22 cellular contexts compared by ENCODE assay signal in genomic region chr16:89024546-89024945, GRCh38. TPM values are rescaled to one million over a fixed set of nuclear protein-coding genes. Genes with fewer than 3 reads are reported as not detected.
A peak's percentile ranks its signal among the peaks of the same experiment; 100 is the strongest.
DNase-seq lines count a peak whose midpoint lies in the region; ATAC-seq and TF ChIP-seq lines count a peak whose summit lies in the region.
"Had no signal": no experiment of that assay in that cellular context is flagged by ENCODE, and none has a peak within 500 bp of the region (broad histone marks: within the 10 kb centered on the region; RNA-seq: fewer than 3 reads in every experiment).

No MANE protein-coding gene starts in this region.

- H3K36me3 Mint-ChIP-seq in activated CD4-positive, alpha-beta T cell treated with anti-CD3 and anti-CD28 coated beads, Interleukin-2, amount 10 ng/mL, durations not matched to agents 24 days and 14 days (ENCODE audit: low read depth): peaks cover 15% of the 10 kb centered on the region

- no peak overlapping the region for H3K4me3 Mint-ChIP-seq in activated CD4-positive, alpha-beta T cell treated with anti-CD3 and anti-CD28 coated beads, Interleukin-2, amount 10 ng/mL, durations not matched to agents 24 days and 14 days

- no peaks in the 10 kb centered on the region for H3K27me3 Mint-ChIP-seq in activated CD4-positive, alpha-beta T cell treated with anti-CD3 and anti-CD28 coated beads, Interleukin-2, amount 10 ng/mL, durations not matched to agents 24 days and 14 days

- 87% methylated on average over 8 of the region's 8 CpGs for WGBS in right cardiac atrium
- WGBS in aorta, 2 donors: 82 to 83% methylated on average over 8 of the region's 8 CpGs
- WGBS in psoas muscle, 3 donors: 81 to 82% (median 82%) methylated on average over 8 of the region's 8 CpGs

- peaks cover 3% of the 10 kb centered on the region for H3K9me3 ChIP-seq in right cardiac atrium (ENCODE audit: control insufficient read depth, low read length)
- H3K9me3 ChIP-seq in right atrium auricular region: peaks cover 0 to 23% of the 10 kb centered on the region in 2 donors
- H3K9me3 ChIP-seq in mucosa of descending colon: peaks cover 4% of the 10 kb centered on the region
- peaks cover 7% of the 10 kb centered on the region for H3K9me3 ChIP-seq in aorta (ENCODE audit: control insufficient read depth, low read length)
- peaks cover 9% of the 10 kb centered on the region for H3K9me3 ChIP-seq in psoas muscle
- H3K9me3 ChIP-seq: Caco-2, HAP-1, MG63 had no signal

- H3K4me3 ChIP-seq in right cardiac atrium (ENCODE audit: low read length) (no peak overlapping the region), right atrium auricular region (no peak overlapping the region), mucosa of descending colon (no peak overlapping the region), aorta (ENCODE audit: low read length in 2 of 2) (no peak overlapping the region), psoas muscle (no peak overlapping the region)
- H3K4me3 ChIP-seq: GM12878, HAP-1, MG63 had no signal

- intact Hi-C loops in activated CD4-positive, alpha-beta T cell treated with anti-CD3 and anti-CD28 coated beads, Interleukin-2, amount 10 ng/mL, durations not matched to agents 24 days and 14 days (cut with micrococcal nuclease): no loop called here
- intact Hi-C loops in right cardiac atrium (cut with DNase I): no loop called here
- intact Hi-C loops in mucosa of descending colon (cut with DNase I, micrococcal nuclease): no loop called here
- intact Hi-C loops in aorta (cut with DNase I): no loop called here
- intact Hi-C loops in psoas muscle (cut with DNase I): no loop called here

- H3K9me3 Mint-ChIP-seq in activated CD4-positive, alpha-beta T cell treated with anti-CD3 and anti-CD28 coated beads, Interleukin-2, amount 10 ng/mL, durations not matched to agents 24 days and 14 days: peaks cover 21% of the 10 kb centered on the region

- H3K27ac ChIP-seq in right cardiac atrium (ENCODE audit: low read length): no peak overlapping the region
- H3K27ac ChIP-seq in right atrium auricular region: no peak overlapping the region
- no peak overlapping the region for H3K27ac ChIP-seq in aorta (ENCODE audit: low read depth in 1 of 2, low read length in 2 of 2)
- H3K27ac ChIP-seq in psoas muscle: no peak overlapping the region
- H3K27ac ChIP-seq: C4-2B, KMS-11, RWPE1 had no signal

- no peak for DNase-seq in activated CD4-positive, alpha-beta T cell treated with anti-CD3 and anti-CD28 coated beads, Interleukin-2, amount 10 ng/mL, durations not matched to agents 24 days and 14 days
- no peak for DNase-seq in activated CD4-positive, alpha-beta T cell treated with anti-CD3 and anti-CD28 coated beads, Interleukin-2, amount 50 U/mL, for 1 hour
- peak in 2 of 3 donors; percentile 3 to 16 for DNase-seq in right cardiac atrium
- no peak for DNase-seq in right atrium auricular region (ENCODE audit: low spot score)
- DNase-seq in mucosa of descending colon: peak in 2 of 3 donors; percentile 7 to 30
- DNase-seq in aorta: peak; percentile 9 to 44
- DNase-seq in SW 1271 (lab: John Stamatoyannopoulos, UW): no peak
- no peak for DNase-seq in psoas muscle
- DNase-seq: Caco-2; DMS79; MG63; NCI-H1105; NCI-H187 treated with DMSO at 0.1 percent for 48 hours; NCI-H510A treated with DMSO at 0.1 percent for 48 hours; NK-92 treated with Interleukin-12 subunit alpha and Interleukin-12 subunit beta, amount 100 ng/mL, for 24 hours; OCI-M1 had no signal

- H3K4me1 ChIP-seq in right cardiac atrium (ENCODE audit: control insufficient read depth, insufficient read depth, low read length): no peaks in the 10 kb centered on the region
- H3K4me1 ChIP-seq in right atrium auricular region: no peaks in the 10 kb centered on the region
- no peaks in the 10 kb centered on the region for H3K4me1 ChIP-seq in mucosa of descending colon (ENCODE audit: low read depth)
- no peaks in the 10 kb centered on the region for H3K4me1 ChIP-seq in aorta (ENCODE audit: control insufficient read depth in 1 of 2, insufficient read depth in 2 of 2, low read length in 2 of 2)
- H3K4me1 ChIP-seq in psoas muscle: no peaks in the 10 kb centered on the region
- H3K4me1 ChIP-seq: Caco-2, HAP-1 had no signal

- no peak for TF ChIP-seq CTCF in right atrium auricular region (IDR thresholded peaks at IDR 0.05)
- TF ChIP-seq CTCF in mucosa of descending colon (IDR thresholded peaks at IDR 0.05): no peak
- TF ChIP-seq CTCF in psoas muscle (IDR thresholded peaks at IDR 0.05): no peak

- peaks cover 19% of the 10 kb centered on the region for H3K4me1 Mint-ChIP-seq in activated CD4-positive, alpha-beta T cell treated with anti-CD3 and anti-CD28 coated beads, Interleukin-2, amount 10 ng/mL, durations not matched to agents 24 days and 14 days

- H3K36me3 ChIP-seq in right atrium auricular region (no peaks in the 10 kb centered on the region), mucosa of descending colon (ENCODE audit: low read depth) (no peaks in the 10 kb centered on the region), aorta (ENCODE audit: control insufficient read depth in 1 of 2, insufficient read depth in 2 of 2, low read length in 1 of 2) (no peaks in the 10 kb centered on the region), psoas muscle (ENCODE audit: insufficient read depth in 1 of 2, low read depth in 1 of 2) (no peaks in the 10 kb centered on the region)
- H3K36me3 ChIP-seq: HAP-1, MG63 had no signal

- H3K27ac Mint-ChIP-seq in activated CD4-positive, alpha-beta T cell treated with anti-CD3 and anti-CD28 coated beads, Interleukin-2, amount 10 ng/mL, durations not matched to agents 24 days and 14 days: peak overlapping the region; percentile 60

- no peaks in the 10 kb centered on the region for H3K27me3 ChIP-seq in right cardiac atrium (ENCODE audit: control insufficient read depth, insufficient read depth)
- H3K27me3 ChIP-seq in right atrium auricular region: no peaks in the 10 kb centered on the region
- no peaks in the 10 kb centered on the region for H3K27me3 ChIP-seq in aorta (ENCODE audit: control insufficient read depth in 1 of 2, insufficient read depth in 2 of 2, low read length in 1 of 2)
- peaks cover 0 to 75% (median 15%) of the 10 kb centered on the region in 3 donors for H3K27me3 ChIP-seq in psoas muscle (ENCODE audit: insufficient read depth in 3 of 3, low read length in 2 of 3)
- H3K27me3 ChIP-seq: MG63 had no signal

- ATAC-seq in right cardiac atrium (no peak), mucosa of descending colon (no peak), aorta (ENCODE audit: low FRiP score) (no peak), psoas muscle (no peak)
- ATAC-seq: GM12878 had no signal

RNA-seq across cellular contexts. Expression of gene CBFA2T3, which starts 47.5 kb away (rescaled TPM):
- not detected in 2 replicates for total RNA-seq in activated CD4-positive, alpha-beta T cell treated with anti-CD3 and anti-CD28 coated beads, Interleukin-2, amount 10 ng/mL, durations not matched to agents 24 days and 14 days
- total RNA-seq in right cardiac atrium (1 to 10 TPM; 5.6 to 8.5 (median 6.9) TPM), right atrium auricular region (1 to 10 TPM; 1.1 to 2.6 TPM), mucosa of descending colon (10 to 100 TPM in 1 of 3 donors, 1 to 10 TPM in 2; 6.9 to 12.8 (median 8.4) TPM), aorta (1 to 10 TPM; 4.4 to 9.4 TPM), psoas muscle (10 to 100 TPM in 1 of 4 donors, 1 to 10 TPM in 3; 4.7 to 15.0 (median 6.7) TPM)
- polyA plus RNA-seq in right cardiac atrium (7.3 TPM), aorta (1 to 10 TPM in 1 of 2 donors, under 1 TPM in 1; 0.18 to 1.0 TPM), psoas muscle (1 to 10 TPM; 2.6 to 6.0 (median 3.4) TPM)
- total RNA-seq: HepG2 had no signal

Comparison
In these comparisons a context has a peak if more than half of its experiments do, and no peak if none do; other contexts are left out.
1. DNase-seq: peak in right cardiac atrium (2 of 3), mucosa of descending colon (2 of 3) and aorta (2 of 2); none in activated CD4-positive, alpha-beta T cell treated with anti-CD3 and anti-CD28 coated beads, Interleukin-2, amount 10 ng/mL, durations not matched to agents 24 days and 14 days (single experiment), activated CD4-positive, alpha-beta T cell treated with anti-CD3 and anti-CD28 coated beads, Interleukin-2, amount 50 U/mL, for 1 hour (single experiment), right atrium auricular region (single experiment), SW 1271 (0 of 2) and psoas muscle (0 of 2).